Comparison of ENCODE assay signal across 1 cellular context in the genomic region with DNA sequence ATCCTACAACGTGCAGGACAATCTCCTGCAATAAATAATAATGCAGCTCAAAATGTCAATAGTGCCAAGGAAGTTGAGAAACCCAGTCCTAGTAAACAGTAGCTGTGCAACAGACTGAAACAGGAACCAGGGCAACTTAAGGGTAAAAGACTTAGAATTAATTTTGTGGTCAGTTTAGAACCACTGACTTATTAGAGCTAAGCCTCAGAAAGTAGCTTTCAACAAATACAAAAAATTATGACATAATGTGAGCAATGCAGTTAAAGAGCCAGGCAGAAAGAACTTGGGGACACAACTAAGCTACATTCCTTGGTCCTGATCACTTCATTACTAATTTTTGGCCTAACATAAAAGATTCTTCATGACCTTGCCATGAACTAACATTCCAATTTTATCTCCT.
TF ChIP-seq lines count a peak whose summit lies in the region.

No MANE protein-coding gene starts in this region.

TF ChIP-seq in GM23338, 12 proteins besides CTCF, POLR2A, EP300 and RAD21 (continued from another document):
- TF ChIP-seq CREB1 (CRISPR knock-in tag; IDR thresholded peaks at IDR 0.05; ENCODE audit: low read depth) (no peak), JUNB (IDR thresholded peaks at IDR 0.05; ENCODE audit: unreplicated experiment) (no peak), ZNF114 (CRISPR knock-in tag; IDR thresholded peaks at IDR 0.05) (no peak), ZNF331 (CRISPR knock-in tag; IDR thresholded peaks at IDR 0.05; ENCODE audit: low read depth) (no peak), NANOG (IDR thresholded peaks at IDR 0.05; ENCODE audit: borderline replicate concordance) (no peak), EZH2phosphoT487 (IDR thresholded peaks at IDR 0.05; ENCODE audit: unreplicated experiment) (no peak), STAT1 (IDR thresholded peaks at IDR 0.05; ENCODE audit: unreplicated experiment) (no peak)
- TF ChIP-seq, protein P1, sequence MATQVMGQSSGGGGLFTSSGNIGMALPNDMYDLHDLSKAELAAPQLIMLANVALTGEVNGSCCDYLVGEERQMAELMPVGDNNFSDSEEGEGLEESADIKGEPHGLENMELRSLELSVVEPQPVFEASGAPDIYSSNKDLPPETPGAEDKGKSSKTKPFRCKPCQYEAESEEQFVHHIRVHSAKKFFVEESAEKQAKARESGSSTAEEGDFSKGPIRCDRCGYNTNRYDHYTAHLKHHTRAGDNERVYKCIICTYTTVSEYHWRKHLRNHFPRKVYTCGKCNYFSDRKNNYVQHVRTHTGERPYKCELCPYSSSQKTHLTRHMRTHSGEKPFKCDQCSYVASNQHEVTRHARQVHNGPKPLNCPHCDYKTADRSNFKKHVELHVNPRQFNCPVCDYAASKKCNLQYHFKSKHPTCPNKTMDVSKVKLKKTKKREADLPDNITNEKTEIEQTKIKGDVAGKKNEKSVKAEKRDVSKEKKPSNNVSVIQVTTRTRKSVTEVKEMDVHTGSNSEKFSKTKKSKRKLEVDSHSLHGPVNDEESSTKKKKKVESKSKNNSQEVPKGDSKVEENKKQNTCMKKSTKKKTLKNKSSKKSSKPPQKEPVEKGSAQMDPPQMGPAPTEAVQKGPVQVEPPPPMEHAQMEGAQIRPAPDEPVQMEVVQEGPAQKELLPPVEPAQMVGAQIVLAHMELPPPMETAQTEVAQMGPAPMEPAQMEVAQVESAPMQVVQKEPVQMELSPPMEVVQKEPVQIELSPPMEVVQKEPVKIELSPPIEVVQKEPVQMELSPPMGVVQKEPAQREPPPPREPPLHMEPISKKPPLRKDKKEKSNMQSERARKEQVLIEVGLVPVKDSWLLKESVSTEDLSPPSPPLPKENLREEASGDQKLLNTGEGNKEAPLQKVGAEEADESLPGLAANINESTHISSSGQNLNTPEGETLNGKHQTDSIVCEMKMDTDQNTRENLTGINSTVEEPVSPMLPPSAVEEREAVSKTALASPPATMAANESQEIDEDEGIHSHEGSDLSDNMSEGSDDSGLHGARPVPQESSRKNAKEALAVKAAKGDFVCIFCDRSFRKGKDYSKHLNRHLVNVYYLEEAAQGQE (IDR thresholded peaks at IDR 0.05; ENCODE audit: unreplicated experiment) = no peak
- TF ChIP-seq, protein P2, sequence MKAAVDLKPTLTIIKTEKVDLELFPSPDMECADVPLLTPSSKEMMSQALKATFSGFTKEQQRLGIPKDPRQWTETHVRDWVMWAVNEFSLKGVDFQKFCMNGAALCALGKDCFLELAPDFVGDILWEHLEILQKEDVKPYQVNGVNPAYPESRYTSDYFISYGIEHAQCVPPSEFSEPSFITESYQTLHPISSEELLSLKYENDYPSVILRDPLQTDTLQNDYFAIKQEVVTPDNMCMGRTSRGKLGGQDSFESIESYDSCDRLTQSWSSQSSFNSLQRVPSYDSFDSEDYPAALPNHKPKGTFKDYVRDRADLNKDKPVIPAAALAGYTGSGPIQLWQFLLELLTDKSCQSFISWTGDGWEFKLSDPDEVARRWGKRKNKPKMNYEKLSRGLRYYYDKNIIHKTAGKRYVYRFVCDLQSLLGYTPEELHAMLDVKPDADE (IDR thresholded peaks at IDR 0.05) = no peak
